In genomic region chr14:54901380-54902142, GRCh38 we compare ENCODE assay signal across 1 cellular context.
TF ChIP-seq lines count a peak whose summit lies in the region.

No MANE protein-coding gene starts in this region.

TF ChIP-seq in HepG2, 621 proteins besides CTCF, POLR2A, EP300 and RAD21 (continued from another document):
- TF ChIP-seq ZNF646 (CRISPR knock-in tag; IDR thresholded peaks at IDR 0.05) (0 out of 2 replicates have a peak, but pooled peaks have one; percentile 22), KLF15 (CRISPR knock-in tag; IDR thresholded peaks at IDR 0.05; ENCODE audit: borderline replicate concordance) (0 out of 2 replicates have a peak, but pooled peaks have one; percentile 45), HIC2 (CRISPR knock-in tag; IDR thresholded peaks at IDR 0.05; ENCODE audit: low read depth) (peak; percentile 38; the same call in 1 of the 2 replicates), ATF7-NPFF (CRISPR knock-in tag; IDR thresholded peaks at IDR 0.05; ENCODE audit: low read depth) (0 out of 2 replicates have a peak, but pooled peaks have one; percentile 0), ZUFSP (CRISPR knock-in tag; IDR thresholded peaks at IDR 0.05; ENCODE audit: borderline replicate concordance) (no peak), DZIP1 (CRISPR knock-in tag; IDR thresholded peaks at IDR 0.05) (0 out of 2 replicates have a peak, but pooled peaks have one; percentile 15), ZNF891 (CRISPR knock-in tag; IDR thresholded peaks at IDR 0.05) (0 out of 2 replicates have a peak, but pooled peaks have one; percentile 10), ZNF703 (CRISPR knock-in tag; IDR thresholded peaks at IDR 0.05; ENCODE audit: borderline replicate concordance) (peak; percentile 40; the same call in 1 of the 2 replicates), E2F2 (CRISPR knock-in tag; IDR thresholded peaks at IDR 0.05; ENCODE audit: borderline replicate concordance) (peak; percentile 86; the same call in 1 of the 2 replicates), REPIN1 (CRISPR knock-in tag; IDR thresholded peaks at IDR 0.05; ENCODE audit: borderline replicate concordance, low read depth) (0 out of 2 replicates have a peak, but pooled peaks have one; percentile 10), RFXAP (CRISPR knock-in tag; IDR thresholded peaks at IDR 0.05; ENCODE audit: borderline replicate concordance) (no peak), TCF7L2 (IDR thresholded peaks at IDR 0.05; ENCODE audit: low read depth, low read length) (no peak), ZMAT3 (CRISPR knock-in tag; conservative IDR thresholded peaks at IDR 0.05) (0 out of 2 replicates have a peak, but pooled peaks have one; percentile 3), ZNF724P (CRISPR knock-in tag; IDR thresholded peaks at IDR 0.05; ENCODE audit: borderline replicate concordance) (0 out of 2 replicates have a peak, but pooled peaks have one; percentile 25), ZC3H13 (CRISPR knock-in tag; IDR thresholded peaks at IDR 0.05) (0 out of 2 replicates have a peak, but pooled peaks have one; percentile 30), TCF12 (IDR thresholded peaks at IDR 0.05) (no peak), TCF12 (CRISPR knock-in tag; IDR thresholded peaks at IDR 0.05) (0 out of 2 replicates have a peak, but pooled peaks have one; percentile 2), PRDM15 (CRISPR knock-in tag; IDR thresholded peaks at IDR 0.05) (0 out of 2 replicates have a peak, but pooled peaks have one; percentile 5)
